ENCODE assay signal across 22 cellular contexts in the genomic region with DNA sequence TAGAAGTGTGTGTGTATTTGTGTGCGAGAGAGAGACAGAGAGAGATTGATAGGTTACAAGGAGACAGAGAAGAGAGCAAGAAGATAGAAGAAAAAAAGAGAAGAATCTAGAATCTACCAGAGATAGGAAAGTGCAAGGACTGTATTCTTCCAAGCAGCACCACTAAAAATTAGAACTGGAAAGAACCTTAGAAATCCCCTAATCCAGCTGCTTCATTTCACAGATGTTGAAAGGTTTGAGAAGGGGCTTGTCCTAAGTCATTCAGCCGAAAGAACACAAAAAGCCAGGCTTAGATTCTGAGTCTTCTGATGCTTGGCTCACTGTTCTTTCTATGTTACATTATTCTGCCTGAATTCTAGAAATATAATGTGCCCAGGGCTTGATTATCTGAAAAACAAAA.
DNase-seq lines count a peak whose midpoint lies in the region; ATAC-seq, FAIRE-seq and TF ChIP-seq lines count a peak whose summit lies in the region.
"Had no signal": no experiment of that assay in that cellular context is flagged by ENCODE, and none has a peak within 500 bp of the region (broad histone marks: within the 10 kb centered on the region; RNA-seq: fewer than 3 reads in every experiment).

No MANE protein-coding gene starts in this region.

- DNase-seq in CD8-positive, alpha-beta memory T cell, result no peak
- no peak for DNase-seq in HFFc6
- DNase-seq in GM12878 (ENCODE audit: low read depth, low spot score), result no peak
- DNase-seq in left lung, result no peak
- DNase-seq in NCI-H128 (lab: John Stamatoyannopoulos, UW; ENCODE audit: unreplicated experiment), result no peak
- DNase-seq in hypothalamus (lab: John Stamatoyannopoulos, UW), result no peak
- no peak for DNase-seq in H54 (ENCODE audit: insufficient read length, low spot score)
- DNase-seq in stimulated activated CD4-positive, alpha-beta T cell treated with anti-CD3 and anti-CD28 coated beads, Interleukin-15, amount 100 ng/mL, for 24 hours, result no peak
- DNase-seq: activated CD4-positive, alpha-beta T cell treated with anti-CD3 and anti-CD28 coated beads for 48 hours; activated naive CD8-positive, alpha-beta T cell treated with anti-CD3 and anti-CD28 coated beads for 36 hours; CD4-positive, alpha-beta memory T cell; dorsolateral prefrontal cortex; midbrain; NCI-H1417 treated with DMSO at 0.1 percent for 48 hours; NCI-H526; psoas muscle; stimulated activated CD4-positive, alpha-beta T cell treated with anti-CD3 and anti-CD28 coated beads, Interleukin-4, amount 100 ng/mL, for 24 hours; transverse colon had no signal

- WGBS in GM12878 (ENCODE audit: insufficient coverage, insufficient replicate concordance, low lambda C conversion rate, missing lambda C conversion rate), result 19% methylated on average over 2 of the region's 2 CpGs

- in situ Hi-C loops in GM12878 (cut with MboI), result no loop called here

- ATAC-seq in GM12878, result no peak; the same call in 2 of the 3 replicates
- ATAC-seq in left lung, result peak; percentile 33
- ATAC-seq: natural killer cell treated with Interleukin-12 subunit alpha and Interleukin-12 subunit beta and Interleukin-15 and Interleukin-18, amount 100 ng/mL, for 72 hours; psoas muscle had no signal

- no TSS peak for BruUV-seq in GM12878 (replicated peaks; lab: Mats Ljungman, UMichigan)

- H3K27me3 ChIP-seq in CD8-positive, alpha-beta memory T cell (ENCODE audit: insufficient read depth, low read length, poor library complexity, severe bottlenecking), result no peaks in the 10 kb centered on the region
- H3K27me3 ChIP-seq in GM12878 (replicated peaks in 1 of 2; ENCODE audit: control insufficient read depth in 2 of 2, insufficient read depth in 2 of 2, low read length in 1 of 2), result no peaks in the 10 kb centered on the region
- H3K27me3 ChIP-seq in left lung, result no peaks in the 10 kb centered on the region
- H3K27me3 ChIP-seq: transverse colon had no signal

- no peaks in the 10 kb centered on the region for H3K9me3 Mint-ChIP-seq in CD8-positive, alpha-beta memory T cell
- no peaks in the 10 kb centered on the region for H3K9me3 Mint-ChIP-seq in HFFc6
- H3K9me3 Mint-ChIP-seq: activated naive CD8-positive, alpha-beta T cell treated with anti-CD3 and anti-CD28 coated beads for 36 hours; activated T-helper 2 cell treated with anti-CD3 and anti-CD28 coated beads, Interferon-gamma antibody, Interleukin-2, Interleukin-4, amounts not matched to agents 10 μg/mL and 5 μg/mL and 100 μg/mL, durations not matched to agents 14 hours and 24 hours and 36 hours; CD4-positive, alpha-beta memory T cell; natural killer cell treated with Interleukin-12 subunit alpha and Interleukin-12 subunit beta and Interleukin-15 and Interleukin-18, amount 100 ng/mL, for 72 hours; stimulated activated naive CD8-positive, alpha-beta T cell treated with anti-CD3 and anti-CD28 coated beads, Interleukin-15, Interleukin-2, amounts not matched to agents 100 ng/mL and 50 ng/mL, for 24 hours had no signal

- peak overlapping the region in 1 of 7 donors; percentile 7 for H3K4me3 Mint-ChIP-seq in CD8-positive, alpha-beta memory T cell
- H3K4me3 Mint-ChIP-seq in HFFc6, result no peak overlapping the region; the same call in 1 of the 2 replicates
- H3K4me3 Mint-ChIP-seq: activated naive CD8-positive, alpha-beta T cell treated with anti-CD3 and anti-CD28 coated beads for 36 hours; stimulated activated naive CD8-positive, alpha-beta T cell treated with anti-CD3 and anti-CD28 coated beads, Interleukin-15, Interleukin-2, amounts not matched to agents 100 ng/mL and 50 ng/mL, for 24 hours had no signal

- H3K9me3 ChIP-seq in CD8-positive, alpha-beta memory T cell (ENCODE audit: low read length), result no peaks in the 10 kb centered on the region
- H3K9me3 ChIP-seq in GM12878 (replicated peaks; ENCODE audit: control insufficient read depth, insufficient read depth, low read length) (no peaks in the 10 kb centered on the region; the same call in 2 of the 3 replicates), left lung (no peaks in the 10 kb centered on the region)
- H3K9me3 ChIP-seq: psoas muscle, transverse colon had no signal

- POLR2A ChIA-PET in CD8-positive, alpha-beta memory T cell (lab: Charles Lee), result no interaction called here
- POLR2A ChIA-PET in GM12878 (lab: Charles Lee), result interaction anchor here (0.7 to 2.1 kb wide), 5 partner anchors 10 to 80 kb away, joined by 3 to 8 read pairs (median 4); no protein-coding TSS in a partner anchor

- TF ChIP-seq CTCF in HFFc6 (IDR thresholded peaks at IDR 0.05), result no peak
- no peak for TF ChIP-seq CTCF in GM12878 (IDR thresholded peaks at IDR 0.05 in 2 of 3, conservative IDR thresholded peaks at IDR 0.05 in 1 of 3; ENCODE audit: control insufficient read depth in 2 of 3, extremely low read depth in 1 of 3, insufficient read depth in 1 of 3, low read depth in 3 of 3, low read length in 3 of 3)
- no peak for TF ChIP-seq CTCF in left lung (IDR thresholded peaks at IDR 0.05)

- no peaks in the 10 kb centered on the region for H3K4me1 ChIP-seq in CD8-positive, alpha-beta memory T cell (ENCODE audit: insufficient read depth, low read length)
- no peaks in the 10 kb centered on the region for H3K4me1 ChIP-seq in GM12878 (ENCODE audit: control insufficient read depth, insufficient read depth, low read length)
- no peaks in the 10 kb centered on the region for H3K4me1 ChIP-seq in left lung
- H3K4me1 ChIP-seq: psoas muscle, transverse colon had no signal

- intact Hi-C loops in GM12878 (cut with micrococcal nuclease; ENCODE audit: unreplicated experiment) (loop anchor here (10.0 kb wide), 1 partner anchor 115 kb away; no protein-coding TSS in a partner anchor), left lung (cut with DNase I) (no loop called here)

- TF ChIP-seq EP300 in GM12878 (IDR thresholded peaks at IDR 0.05; ENCODE audit: borderline replicate concordance in 1 of 2, control insufficient read depth in 1 of 2, low read depth in 2 of 2, low read length in 2 of 2), result no peak

- SMC1A ChIA-PET in GM12878 (lab: Charles Lee; ENCODE audit: uncharacterized antibody, unreplicated experiment), result interaction anchor here (0.9 to 4.9 kb wide), 4 partner anchors 10 to 17 kb away, joined by 3 to 24 read pairs (median 12); no protein-coding TSS in a partner anchor

- no peaks in the 10 kb centered on the region for H3K79me2 ChIP-seq in GM12878 (ENCODE audit: control insufficient read depth, insufficient read depth, low read length)

- H3K27me3 Mint-ChIP-seq in CD8-positive, alpha-beta memory T cell, result peaks cover 5 to 9% of the 10 kb centered on the region in 2 donors
- no peaks in the 10 kb centered on the region; the same call in 1 of the 2 replicates for H3K27me3 Mint-ChIP-seq in HFFc6 (ENCODE audit: insufficient read depth)

- RAD21 ChIA-PET in GM12878 (lab: Charles Lee; ENCODE audit: unreplicated experiment), result interaction anchor here (0.9 to 3.5 kb wide), 3 partner anchors 10 to 14 kb away, joined by 3 to 32 read pairs (median 8); no protein-coding TSS in a partner anchor

- peak overlapping the region; percentile 62 for H3K27ac ChIP-seq in CD8-positive, alpha-beta memory T cell (ENCODE audit: low read depth, low read length)
- H3K27ac ChIP-seq in GM12878 (ENCODE audit: control insufficient read depth, insufficient read depth), result peak overlapping the region; percentile 38; the same call in 1 of the 2 replicates
- H3K27ac ChIP-seq in left lung, result peak overlapping the region in 1 of 2 donors; percentile 9
- H3K27ac ChIP-seq: psoas muscle, transverse colon had no signal

- peaks cover 0 to 16% (median 0%) of the 10 kb centered on the region in 3 donors for H3K4me1 Mint-ChIP-seq in CD8-positive, alpha-beta memory T cell
- H3K4me1 Mint-ChIP-seq in HFFc6 (ENCODE audit: low read depth), result peaks cover 65% of the 10 kb centered on the region

- TF ChIP-seq RAD21 in GM12878 (IDR thresholded peaks at IDR 0.05; ENCODE audit: insufficient read depth, low read depth, low read length), result no peak

- H2AFZ ChIP-seq in GM12878 (ENCODE audit: control insufficient read depth, low read depth, low read length), result no peak overlapping the region; the same call in 1 of the 2 replicates

- H3K27ac Mint-ChIP-seq in CD8-positive, alpha-beta memory T cell, result no peak overlapping the region
- H3K27ac Mint-ChIP-seq in HFFc6, result peak overlapping the region; percentile 59
- H3K27ac Mint-ChIP-seq: activated naive CD8-positive, alpha-beta T cell treated with anti-CD3 and anti-CD28 coated beads for 36 hours; activated T-helper 2 cell treated with anti-CD3 and anti-CD28 coated beads, Interferon-gamma antibody, Interleukin-2, Interleukin-4, amounts not matched to agents 10 μg/mL and 5 μg/mL and 100 μg/mL, durations not matched to agents 14 hours and 24 hours and 36 hours; stimulated activated naive CD8-positive, alpha-beta T cell treated with anti-CD3 and anti-CD28 coated beads, Interleukin-15, Interleukin-2, amounts not matched to agents 100 ng/mL and 50 ng/mL, for 24 hours had no signal

- H3K36me3 ChIP-seq in CD8-positive, alpha-beta memory T cell (ENCODE audit: insufficient read depth, low read length), result no peaks in the 10 kb centered on the region
- H3K36me3 ChIP-seq in GM12878 (ENCODE audit: control insufficient read depth in 2 of 2, insufficient read depth in 2 of 2, low read length in 1 of 2), result no peaks in the 10 kb centered on the region
- H3K36me3 ChIP-seq in left lung, result no peaks in the 10 kb centered on the region
- H3K36me3 ChIP-seq: transverse colon had no signal

- H4K20me1 ChIP-seq in GM12878 (ENCODE audit: control insufficient read depth, insufficient read depth), result no peaks in the 10 kb centered on the region

- TF ChIP-seq POLR2A in GM12878 (IDR thresholded peaks at IDR 0.05; ENCODE audit: low read depth, low read length), result no peak
- TF ChIP-seq POLR2A in H54 (IDR thresholded peaks at IDR 0.05; ENCODE audit: low read depth, low read length), result no peak

- no peak overlapping the region for H3K9ac ChIP-seq in GM12878 (ENCODE audit: control insufficient read depth, insufficient read depth, low read length)

- CTCF ChIA-PET in CD8-positive, alpha-beta memory T cell (lab: Charles Lee), result no interaction called here
- CTCF ChIA-PET in GM12878 (lab: Yijun Ruan, JAX), result interaction anchor here (1.0 to 2.7 kb wide), 4 partner anchors 10 to 16 kb away, joined by 3 to 12 read pairs (median 5); no protein-coding TSS in a partner anchor

- H3K4me3 ChIP-seq in CD8-positive, alpha-beta memory T cell (ENCODE audit: low read length), result no peak overlapping the region
- 0 out of 2 replicates have a peak overlapping the region, but pooled peaks have one; percentile 8 for H3K4me3 ChIP-seq in GM12878
- H3K4me3 ChIP-seq in left lung, result no peak overlapping the region
- H3K4me3 ChIP-seq: dorsolateral prefrontal cortex, psoas muscle, skin epidermis, transverse colon had no signal

- H3K4me2 ChIP-seq in GM12878 (ENCODE audit: control insufficient read depth, insufficient read depth), result peak overlapping the region; percentile 40; the same call in 1 of the 2 replicates

- FAIRE-seq in GM12878 (lab: Jason Lieb, UNC), result no peak
- no peak for FAIRE-seq in H54 (lab: Jason Lieb, UNC)

- no peaks in the 10 kb centered on the region for H3K36me3 Mint-ChIP-seq in CD8-positive, alpha-beta memory T cell
- H3K36me3 Mint-ChIP-seq in HFFc6 (ENCODE audit: low read depth), result peaks cover 56% of the 10 kb centered on the region
- H3K36me3 Mint-ChIP-seq: activated naive CD8-positive, alpha-beta T cell treated with anti-CD3 and anti-CD28 coated beads for 36 hours; CD4-positive, alpha-beta memory T cell; natural killer cell treated with Interleukin-12 subunit alpha and Interleukin-12 subunit beta and Interleukin-15 and Interleukin-18, amount 100 ng/mL, for 72 hours had no signal
